19 cellular contexts compared by ENCODE assay signal in genomic region chr17:47687328-47687690, GRCh38. TPM values are rescaled to one million over a fixed set of nuclear protein-coding genes. Genes with fewer than 3 reads are reported as not detected.
DNase-seq lines count a peak whose midpoint lies in the region; ATAC-seq and TF ChIP-seq lines count a peak whose summit lies in the region.
"Had no signal": no experiment of that assay in that cellular context is flagged by ENCODE, and none has a peak within 500 bp of the region (broad histone marks: within the 10 kb centered on the region; RNA-seq: fewer than 3 reads in every experiment).

No MANE protein-coding gene starts in this region.

- no peaks in the 10 kb centered on the region for H3K9me2 ChIP-seq in hepatocyte (replicated peaks; ENCODE audit: insufficient read depth)

- no peaks in the 10 kb centered on the region for H4K20me1 ChIP-seq in hepatocyte (ENCODE audit: insufficient read depth, poor library complexity, severe bottlenecking)

- peak overlapping the region; percentile 54; the same call in 1 of the 2 replicates for H3K27ac ChIP-seq in RWPE1
- peak overlapping the region; percentile 1 for H3K27ac ChIP-seq in hepatocyte
- peak overlapping the region in 7 of 8 donors; percentile 27 to 72 (median 62) for H3K27ac ChIP-seq in spleen

- H3K4me1 ChIP-seq in hepatocyte (ENCODE audit: insufficient read depth) (no peaks in the 10 kb centered on the region), spleen (peaks cover 0 to 53% (median 27%) of the 10 kb centered on the region in 6 donors)

- H3K4me3 ChIP-seq in hepatocyte = no peak overlapping the region
- H3K4me3 ChIP-seq in spleen = no peak overlapping the region
- H3K4me3 ChIP-seq: ovary, skin epidermis had no signal

- H3K27me3 ChIP-seq in hepatocyte = no peaks in the 10 kb centered on the region
- H3K27me3 ChIP-seq in spleen (replicated peaks in 1 of 7) = no peaks in the 10 kb centered on the region
- H3K27me3 ChIP-seq: ovary had no signal

- H2AFZ ChIP-seq in hepatocyte = no peak overlapping the region

- intact Hi-C loops in activated CD4-positive, alpha-beta T cell treated with anti-CD3 and anti-CD28 coated beads for 36 hours (cut with DNase I, micrococcal nuclease) = no loop called here
- intact Hi-C loops in spleen (cut with DNase I; ENCODE audit: low total_unique reads) = no loop called here

- H3K27me3 Mint-ChIP-seq in activated CD4-positive, alpha-beta T cell treated with anti-CD3 and anti-CD28 coated beads for 36 hours = no peaks in the 10 kb centered on the region
- H3K27me3 Mint-ChIP-seq: activated CD4-positive, alpha-beta memory T cell treated with anti-CD3 and anti-CD28 coated beads, Interleukin-2, amount 10 ng/mL, durations not matched to agents 7 days and 5 days; CD4-positive, alpha-beta memory T cell; effector memory CD8-positive, alpha-beta T cell had no signal

- CTCF ChIA-PET in activated CD4-positive, alpha-beta T cell treated with anti-CD3 and anti-CD28 coated beads for 36 hours (lab: Charles Lee) = interaction anchor here (0.7 to 3.9 kb wide), 5 partner anchors 10 to 72 kb away, joined by 3 to 17 read pairs (median 6); no protein-coding TSS in a partner anchor
- CTCF ChIA-PET in RWPE1 (lab: Yijun Ruan, JAX) = interaction anchor here (1.0 to 1.2 kb wide), 2 partner anchors 102 to 113 kb away, joined by 3 read pairs; no protein-coding TSS in a partner anchor

- H3K4me1 Mint-ChIP-seq in activated CD4-positive, alpha-beta T cell treated with anti-CD3 and anti-CD28 coated beads for 36 hours = peaks cover 26% of the 10 kb centered on the region

- peaks cover 42% of the 10 kb centered on the region for H3K36me3 Mint-ChIP-seq in activated CD4-positive, alpha-beta T cell treated with anti-CD3 and anti-CD28 coated beads for 36 hours (ENCODE audit: low read depth)

- no peak overlapping the region for H3K4me2 ChIP-seq in hepatocyte

- ATAC-seq in activated CD4-positive, alpha-beta T cell treated with anti-CD3 and anti-CD28 coated beads for 36 hours = no peak
- no peak for ATAC-seq in HG03108 (IDR thresholded peaks at IDR 0.05; ENCODE audit: unreplicated experiment)
- ATAC-seq: effector memory CD8-positive, alpha-beta T cell had no signal

- H3K4me3 Mint-ChIP-seq in activated CD4-positive, alpha-beta T cell treated with anti-CD3 and anti-CD28 coated beads for 36 hours = no peak overlapping the region
- H3K4me3 Mint-ChIP-seq: activated CD4-positive, alpha-beta memory T cell treated with anti-CD3 and anti-CD28 coated beads, Interleukin-2, amount 10 ng/mL, durations not matched to agents 7 days and 5 days; activated naive CD4-positive, alpha-beta T cell treated with anti-CD3 and anti-CD28 coated beads, Interleukin-2, amount 10 ng/mL, durations not matched to agents 7 days and 5 days; CD4-positive, alpha-beta memory T cell; effector memory CD8-positive, alpha-beta T cell had no signal

- peak overlapping the region; percentile 30 for H3K27ac Mint-ChIP-seq in activated CD4-positive, alpha-beta T cell treated with anti-CD3 and anti-CD28 coated beads for 36 hours
- H3K27ac Mint-ChIP-seq: activated CD4-positive, alpha-beta memory T cell treated with anti-CD3 and anti-CD28 coated beads, Interleukin-2, amount 10 ng/mL, durations not matched to agents 7 days and 5 days; activated naive CD4-positive, alpha-beta T cell treated with anti-CD3 and anti-CD28 coated beads, Interleukin-2, amount 10 ng/mL, durations not matched to agents 7 days and 5 days had no signal

- no peak for DNase-seq in activated CD4-positive, alpha-beta T cell treated with anti-CD3 and anti-CD28 coated beads for 36 hours
- no peak for DNase-seq in activated CD4-positive, alpha-beta T cell treated with anti-CD3 and anti-CD28 coated beads for 1 hour
- DNase-seq in RWPE1 (ENCODE audit: low spot score) = no peak
- no peak for DNase-seq in hepatocyte (ENCODE audit: low spot score)
- DNase-seq in spleen = no peak
- DNase-seq in NCI-H2107 treated with DMSO at 0.1 percent for 48 hours (lab: John Stamatoyannopoulos, UW; ENCODE audit: unreplicated experiment) = no peak
- DNase-seq in NCI-H2081 (lab: John Stamatoyannopoulos, UW) = no peak
- DNase-seq: activated CD4-positive, alpha-beta memory T cell treated with anti-CD3 and anti-CD28 coated beads, Interleukin-2, amount 10 ng/mL, durations not matched to agents 7 days and 5 days; activated naive CD4-positive, alpha-beta T cell treated with anti-CD3 and anti-CD28 coated beads, Interleukin-2, amount 10 ng/mL, durations not matched to agents 7 days and 5 days; CD4-positive, alpha-beta memory T cell; effector memory CD8-positive, alpha-beta T cell; mammary epithelial cell; MV-4-11; NCI-H2081 treated with DMSO at 0.1 percent for 48 hours; ovary had no signal

- H3K9me3 ChIP-seq in hepatocyte (ENCODE audit: low read depth) (no peaks in the 10 kb centered on the region), spleen (no peaks in the 10 kb centered on the region)
- H3K9me3 ChIP-seq: ovary had no signal

- TF ChIP-seq CTCF in RWPE1 (conservative IDR thresholded peaks at IDR 0.05; ENCODE audit: low read depth) (no peak), hepatocyte (IDR thresholded peaks at IDR 0.05; ENCODE audit: poor library complexity) (no peak), spleen (IDR thresholded peaks at IDR 0.05 in 8 of 11, conservative IDR thresholded peaks at IDR 0.05 in 3 of 11) (no peak)

- POLR2A ChIA-PET in activated CD4-positive, alpha-beta T cell treated with anti-CD3 and anti-CD28 coated beads for 36 hours (lab: Charles Lee) = interaction anchor here (0.7 to 2.1 kb wide), 5 partner anchors 9 to 16 kb away, joined by 3 to 8 read pairs (median 6); no protein-coding TSS in a partner anchor
- POLR2A ChIA-PET in RWPE1 (lab: Yijun Ruan, JAX; ENCODE audit: low non-redundant PET) = no interaction called here

- H3K36me3 ChIP-seq in hepatocyte (replicated peaks; ENCODE audit: insufficient read depth, low read depth) (no peaks in the 10 kb centered on the region), spleen (peaks cover 0 to 60% (median 28%) of the 10 kb centered on the region in 6 donors)
- H3K36me3 ChIP-seq: ovary had no signal

- no peak for TF ChIP-seq POLR2A in spleen (IDR thresholded peaks at IDR 0.05)

- H3K9me3 Mint-ChIP-seq in activated CD4-positive, alpha-beta T cell treated with anti-CD3 and anti-CD28 coated beads for 36 hours (ENCODE audit: low read depth) = no peaks in the 10 kb centered on the region
- H3K9me3 Mint-ChIP-seq: activated CD4-positive, alpha-beta memory T cell treated with anti-CD3 and anti-CD28 coated beads, Interleukin-2, amount 10 ng/mL, durations not matched to agents 7 days and 5 days; activated naive CD4-positive, alpha-beta T cell treated with anti-CD3 and anti-CD28 coated beads, Interleukin-2, amount 10 ng/mL, durations not matched to agents 7 days and 5 days; CD4-positive, alpha-beta memory T cell; effector memory CD8-positive, alpha-beta T cell had no signal

- H3K79me2 ChIP-seq in hepatocyte = no peaks in the 10 kb centered on the region

RNA-seq across cellular contexts. Expression of gene TBKBP1, which starts 6.7 kb away (rescaled TPM):
- total RNA-seq in activated CD4-positive, alpha-beta T cell treated with anti-CD3 and anti-CD28 coated beads for 36 hours = 10 to 100 TPM; 21.8 to 23.1 TPM
- total RNA-seq in hepatocyte (15.5 and 17.8 TPM in 2 replicates), spleen (10 to 100 TPM; 11.6 to 28.0 (median 19.6) TPM)
- polyA plus RNA-seq in hepatocyte (5.6 and 7.5 TPM in 2 replicates), spleen (10 to 100 TPM in 2 of 3 donors, 1 to 10 TPM in 1; 3.8 to 25.7 (median 10.2) TPM)

RNA-seq across cellular contexts. Expression of gene KPNB1, which starts 37.6 kb away (rescaled TPM):
- total RNA-seq in activated CD4-positive, alpha-beta T cell treated with anti-CD3 and anti-CD28 coated beads for 36 hours = 100 to 1,000 TPM; 640 to 656 TPM
- total RNA-seq in hepatocyte (174 and 194 TPM in 2 replicates), spleen (100 to 1,000 TPM; 232 to 331 (median 259) TPM)
- polyA plus RNA-seq in hepatocyte (56.8 and 59.5 TPM in 2 replicates), spleen (10 to 100 TPM; 37.0 to 56.7 (median 49.0) TPM)

RNA-seq across cellular contexts. Expression of gene TBX21, which starts 45.7 kb away (rescaled TPM):
- total RNA-seq in activated CD4-positive, alpha-beta T cell treated with anti-CD3 and anti-CD28 coated beads for 36 hours = 10 to 100 TPM; 73.4 to 76.8 TPM
- total RNA-seq in hepatocyte (not detected in 2 replicates), spleen (10 to 100 TPM; 10.4 to 21.7 (median 12.2) TPM)
- polyA plus RNA-seq in hepatocyte (not detected in 2 replicates), spleen (1 to 10 TPM; 2.6 to 8.3 (median 3.8) TPM)
- total RNA-seq: IMR-90, mammary epithelial cell, SK-MEL-5 had no signal
- polyA plus RNA-seq: IMR-90, mammary epithelial cell had no signal

Comparison
In these comparisons a context has a peak if more than half of its experiments do, and no peak if none do; other contexts are left out.
1. H3K27ac ChIP-seq: peak in every context shown above with its lines; median percentile 62 in spleen; 54 in RWPE1; 1 in hepatocyte.
2. RNA of gene TBX21, which starts 45.7 kb away (total RNA-seq): 73.4 to 76.8 TPM in activated CD4-positive, alpha-beta T cell treated with anti-CD3 and anti-CD28 coated beads for 36 hours and 10.4 to 21.7 TPM in spleen; not detected in hepatocyte; every median in the first group is over 10 times any median in the second.